In the genomic region with DNA sequence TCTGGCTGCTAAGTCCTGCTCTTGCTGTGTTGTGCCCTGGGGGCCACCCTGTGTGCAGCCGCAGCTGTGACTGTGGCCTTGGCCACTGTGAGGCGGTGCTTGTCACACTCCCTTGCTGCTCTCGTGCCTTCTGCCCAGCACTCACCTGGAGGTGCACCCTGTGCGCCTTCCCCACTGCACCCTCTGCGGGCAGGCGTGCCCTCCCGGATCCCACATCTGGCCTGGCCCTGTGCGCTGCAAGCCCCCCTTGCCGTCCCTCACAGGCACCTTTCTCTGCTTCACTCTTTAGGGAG, we compare ENCODE assay signal across 27 cellular contexts. TPM values are rescaled to one million over a fixed set of nuclear protein-coding genes. Genes with fewer than 3 reads are reported as not detected.
DNase-seq lines count a peak whose midpoint lies in the region; ATAC-seq, FAIRE-seq and TF ChIP-seq lines count a peak whose summit lies in the region.
"Had no signal": no experiment of that assay in that cellular context is flagged by ENCODE, and none has a peak within 500 bp of the region (broad histone marks: within the 10 kb centered on the region; RNA-seq: fewer than 3 reads in every experiment).

No MANE protein-coding gene starts in this region.

- peaks cover 3% of the 10 kb centered on the region; the same call in 1 of the 3 replicates for H3K36me3 ChIP-seq in K562 (ENCODE audit: control insufficient read depth, insufficient read depth, low read length)
- no peaks in the 10 kb centered on the region for H3K36me3 ChIP-seq in mesendoderm (ENCODE audit: control insufficient read depth, insufficient read depth, low read length)

- H3K18ac ChIP-seq in mesendoderm (ENCODE audit: low read length) = no peak overlapping the region

- peak; percentile 24 to 41 (median 31); a peak in 3 of 6 replicates for TF ChIP-seq CTCF in K562 (IDR thresholded peaks at IDR 0.05 in 2 of 3, conservative IDR thresholded peaks at IDR 0.05 in 1 of 3; ENCODE audit: insufficient read depth in 2 of 3, low read depth in 1 of 3, low read length in 3 of 3)

- POLR2A ChIA-PET in K562 (lab: Yijun Ruan, JAX) = interaction anchor here (0.6 to 16.8 kb wide), 6 partner anchors 9 to 98 kb away, joined by 3 to 205 read pairs (median 5); no protein-coding TSS in a partner anchor

- H3K4ac ChIP-seq in mesendoderm (ENCODE audit: low read depth, low read length) = no peak overlapping the region

- H3K56ac ChIP-seq in mesendoderm (ENCODE audit: low read length) = no peak overlapping the region

- no peaks in the 10 kb centered on the region for H3K9me1 ChIP-seq in K562 (ENCODE audit: control insufficient read depth, insufficient read depth, low read length)

- H3K4me3 ChIP-seq in K562 (no peak overlapping the region), mesendoderm (ENCODE audit: low read length) (no peak overlapping the region)
- H3K4me3 ChIP-seq: MG63, PC-9, SJCRH30 had no signal

- ATAC-seq in Right ventricle myocardium superior (ENCODE audit: poor library complexity) = no peak
- ATAC-seq in left cardiac atrium = no peak
- ATAC-seq in K562 = peak; percentile 37
- ATAC-seq in HG03159 (IDR thresholded peaks at IDR 0.05; ENCODE audit: unreplicated experiment) = no peak
- ATAC-seq in HG03045 (IDR thresholded peaks at IDR 0.05; ENCODE audit: unreplicated experiment) = no peak
- ATAC-seq in GM21737 (IDR thresholded peaks at IDR 0.05; ENCODE audit: unreplicated experiment) = no peak
- ATAC-seq: SK-N-SH treated with all-trans-retinoic acid at 6 μM for 48 hours had no signal

- BruUV-seq in K562 (replicated peaks; lab: Mats Ljungman, UMichigan) = no TSS peak

- TF ChIP-seq POLR2A in K562 (conservative IDR thresholded peaks at IDR 0.05) = no peak

- H3K9me3 ChIP-seq in K562 (replicated peaks; ENCODE audit: control insufficient read depth, insufficient read depth, low read depth, low read length) = peaks cover 2% of the 10 kb centered on the region
- H3K9me3 ChIP-seq: MG63, SJCRH30 had no signal

- 83% methylated on average over 9 of the region's 9 CpGs for whole genome bisulfite sequencing in K562 (ENCODE audit: insufficient coverage, low coverage, missing lambda C conversion rate)
- no CpG with 5 or more reads among the region's 9 CpGs for WGBS in mesendoderm (ENCODE audit: extremely low coverage, insufficient coverage, low lambda C conversion rate)

- no peak for FAIRE-seq in K562 (lab: Jason Lieb, UNC)
- FAIRE-seq: GM12892, GM19239, HTR-8/SVneo had no signal

- H2BK120ac ChIP-seq in mesendoderm (ENCODE audit: low read depth, low read length) = no peak overlapping the region

- H2BK15ac ChIP-seq in mesendoderm (replicated peaks; ENCODE audit: low read depth) = no peak overlapping the region

- in situ Hi-C loops in K562 (cut with MboI) = no loop called here

- H3K27ac ChIP-seq in K562 (ENCODE audit: extremely low read depth, low read depth, low read length) = no peak overlapping the region
- no peak overlapping the region for H3K27ac ChIP-seq in mesendoderm (ENCODE audit: low read depth, low read length)
- H3K27ac ChIP-seq: PC-9, SJCRH30 had no signal

- H3K4me1 ChIP-seq in K562 (replicated peaks in 1 of 2; ENCODE audit: control insufficient read depth in 2 of 2, insufficient read depth in 2 of 2, low read length in 2 of 2) (peaks cover 0 to 49% of the 10 kb centered on the region in 2 experiments; a peak in 2 of 5 replicates), mesendoderm (ENCODE audit: control insufficient read depth, low read depth, low read length) (no peaks in the 10 kb centered on the region)
- H3K4me1 ChIP-seq: SJCRH30 had no signal

- H3K27me3 ChIP-seq in K562 (ENCODE audit: control insufficient read depth in 2 of 2, insufficient read depth in 2 of 2, low read length in 2 of 2) (0 out of 5 replicates have a peak, but pooled peaks cover 0 to 2% of the 10 kb centered on the region in 2 experiments), mesendoderm (ENCODE audit: insufficient read depth, low read length, poor library complexity) (no peaks in the 10 kb centered on the region)
- H3K27me3 ChIP-seq: MG63, SJCRH30 had no signal

- DNase-seq in Right ventricle myocardium superior = peak; percentile 31
- DNase-seq in left cardiac atrium = no peak
- no peak for DNase-seq in K562 (ENCODE audit: extremely low read depth in 1 of 4, low spot score in 3 of 4)
- peak; percentile 11 for DNase-seq in mesendoderm
- DNase-seq: 8988T; ACHN; Calu3; DMS79 treated with DMSO at 0.1 percent for 48 hours; H7; KG1; MG63; NCI-H2029; NCI-H446 treated with DMSO at 0.1 percent for 48 hours; NCI-H526; NCI-H82; NK-92 treated with Interleukin-12 subunit alpha and Interleukin-12 subunit beta, amount 100 ng/mL, for 24 hours; PC-9; RPMI8226; SJCRH30 had no signal

- peak overlapping the region in 1 of 2 experiments; percentile 46; a peak in 2 of 4 replicates for H3K9ac ChIP-seq in K562 (ENCODE audit: insufficient read depth in 1 of 2, low read depth in 2 of 2, low read length in 2 of 2)
- no peak overlapping the region for H3K9ac ChIP-seq in mesendoderm (ENCODE audit: low read length)

- no peak for TF ChIP-seq EP300 in K562 (IDR thresholded peaks at IDR 0.05; ENCODE audit: low read length)

- H4K20me1 ChIP-seq in K562 (replicated peaks; ENCODE audit: control insufficient read depth, insufficient read depth, low read length) = 0 out of 2 replicates have a peak, but pooled peaks cover 4% of the 10 kb centered on the region

- no peak overlapping the region for H4K5ac ChIP-seq in mesendoderm (ENCODE audit: low read length)

- no peak overlapping the region for H3K23ac ChIP-seq in mesendoderm (ENCODE audit: low read length)

- no peak for TF ChIP-seq RAD21 in K562 (CRISPR knock-in tag; conservative IDR thresholded peaks at IDR 0.05 in 1 of 2, IDR thresholded peaks at IDR 0.05 in 1 of 2)

- CTCF ChIA-PET in K562 (lab: Yijun Ruan, JAX; ENCODE audit: low intra/inter-chr PET ratio) = no interaction called here

- no peak overlapping the region for H2AK5ac ChIP-seq in mesendoderm (ENCODE audit: low read length)

- intact Hi-C loops in Right ventricle myocardium superior (cut with DNase I) = no loop called here
- intact Hi-C loops in left cardiac atrium (cut with DNase I) = no loop called here
- intact Hi-C loops in K562 (cut with micrococcal nuclease) = no loop called here

- no peaks in the 10 kb centered on the region for H3K79me2 ChIP-seq in K562 (ENCODE audit: control insufficient read depth, insufficient read depth, low read length)
- H3K79me2 ChIP-seq in mesendoderm (ENCODE audit: control insufficient read depth, insufficient read depth, low read length) = no peaks in the 10 kb centered on the region

- H3K4me2 ChIP-seq in K562 (ENCODE audit: insufficient read depth, low read length) (no peak overlapping the region), mesendoderm (ENCODE audit: low read length) (no peak overlapping the region)
- H3K4me2 ChIP-seq: PC-9 had no signal

- no peak overlapping the region for H2BK5ac ChIP-seq in mesendoderm (ENCODE audit: low read length)

- no peak overlapping the region for H4K8ac ChIP-seq in mesendoderm (ENCODE audit: low read depth, low read length)

- H3K79me1 ChIP-seq in mesendoderm (ENCODE audit: low read length) = no peaks in the 10 kb centered on the region

- H2AFZ ChIP-seq in K562 (ENCODE audit: low read depth, low read length) = no peak overlapping the region
- H2AFZ ChIP-seq: PC-9 had no signal

TF ChIP-seq in K562, 482 proteins besides CTCF, POLR2A, EP300 and RAD21 (continues in another document):
- TF ChIP-seq TCF7L2 (IDR thresholded peaks at IDR 0.05; ENCODE audit: low read depth, low read length) (no peak), GABPA (tag; conservative IDR thresholded peaks at IDR 0.05; ENCODE audit: low read depth) (no peak), RBM14 (IDR thresholded peaks at IDR 0.05; ENCODE audit: borderline replicate concordance, insufficient read depth, low read depth, low read length) (0 out of 2 replicates have a peak, but pooled peaks have one; percentile 66), MTA3 (IDR thresholded peaks at IDR 0.05; ENCODE audit: borderline replicate concordance) (no peak)
- TF ChIP-seq, protein P1, sequence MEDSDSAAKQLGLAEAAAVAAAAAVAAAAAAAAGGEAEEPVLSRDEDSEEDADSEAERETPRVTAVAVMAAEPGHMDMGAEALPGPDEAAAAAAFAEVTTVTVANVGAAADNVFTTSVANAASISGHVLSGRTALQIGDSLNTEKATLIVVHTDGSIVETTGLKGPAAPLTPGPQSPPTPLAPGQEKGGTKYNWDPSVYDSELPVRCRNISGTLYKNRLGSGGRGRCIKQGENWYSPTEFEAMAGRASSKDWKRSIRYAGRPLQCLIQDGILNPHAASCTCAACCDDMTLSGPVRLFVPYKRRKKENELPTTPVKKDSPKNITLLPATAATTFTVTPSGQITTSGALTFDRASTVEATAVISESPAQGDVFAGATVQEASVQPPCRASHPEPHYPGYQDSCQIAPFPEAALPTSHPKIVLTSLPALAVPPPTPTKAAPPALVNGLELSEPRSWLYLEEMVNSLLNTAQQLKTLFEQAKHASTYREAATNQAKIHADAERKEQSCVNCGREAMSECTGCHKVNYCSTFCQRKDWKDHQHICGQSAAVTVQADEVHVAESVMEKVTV (CRISPR knock-in tag; IDR thresholded peaks at IDR 0.05) = no peak

RNA-seq across cellular contexts. Expression of a gene that starts 27.2 kb away (rescaled TPM):
- total RNA-seq in Right ventricle myocardium superior (3.2 TPM), left cardiac atrium (1 to 10 TPM in 1 of 2 donors, under 1 TPM in 1; 0.47 to 2.4 TPM), K562 (2014; rRNA removed) (8.9 and 14.0 TPM in 2 replicates), K562 (2014; rRNA removed; fragmentation: Illumina TruSeq; extraction: Trizol) (2.1 and 2.6 TPM in 2 replicates), K562 (2015; rRNA removed; fragmentation: Illumina TruSeq; extraction: Trizol) (3.5 and 3.9 TPM in 2 replicates), K562 (2021) (34.2 and 35.0 TPM in 2 replicates)
- 31.9 and 90.7 TPM in 2 replicates for total RNA-seq in K562 (2011; cell fraction: chromatin; rRNA removed; ENCODE audit: low replicate concordance)
- 41.9 and 52.4 TPM in 2 replicates for total RNA-seq in K562 (2011; cell fraction: nucleolus; rRNA removed)
- 40.6 and 47.0 TPM in 2 replicates for total RNA-seq in K562 (2011; cell fraction: nucleoplasm; rRNA removed)
- polyA plus RNA-seq in K562 (2011; rRNA removed) (2.5 and 9.5 TPM in 2 replicates), K562 (2014; fragmentation: Illumina TruSeq; extraction: Trizol) (8.0 and 12.8 TPM in 2 replicates), K562 (2014; fragmentation: Nextera tagmentation; extraction: Ambion mirVana) (under 1 TPM; 0.07 to 0.11 TPM), K562 (2014; rRNA removed) (14.7 and 17.1 TPM in 2 replicates)
- 5.8 and 7.7 TPM in 2 replicates for polyA plus RNA-seq in K562 (2011; cell fraction: cytosol; rRNA removed)
- polyA plus RNA-seq in K562 (2011; cell fraction: nucleus; rRNA removed) = 55.1 and 87.1 TPM in 2 replicates
- polyA plus RNA-seq in K562 (2012) = 12.4 and 14.0 TPM in 2 replicates
- 2.2 and 5.5 TPM in 2 replicates for polyA minus RNA-seq in K562 (2011; rRNA and poly(A)+ RNA removed)
- 5.4 and 22.9 TPM in 2 replicates for polyA minus RNA-seq in K562 (2011; cell fraction: cytosol; rRNA and poly(A)+ RNA removed)
- polyA minus RNA-seq in K562 (2011; cell fraction: nucleus; rRNA and poly(A)+ RNA removed) = 20.1 and 45.7 TPM in 2 replicates
- polyA plus RNA-seq in mesendoderm (2013, experiment 1 of 2) = 0.03 TPM
- 0.10 TPM for polyA plus RNA-seq in mesendoderm (2013, experiment 2 of 2)
- total RNA-seq: Calu3 had no signal
- polyA plus RNA-seq: BJ had no signal

Comparison
In these comparisons a context has a peak if more than half of its experiments do, and no peak if none do; other contexts are left out.
1. DNase-seq: peak in Right ventricle myocardium superior (single experiment) and mesendoderm (single experiment); none in left cardiac atrium (single experiment) and K562 (0 of 4).